15 cellular contexts compared by ENCODE assay signal in genomic region chr2:94895273-94895672, GRCh38. TPM values are rescaled to one million over a fixed set of nuclear protein-coding genes. Genes with fewer than 3 reads are reported as not detected.
DNase-seq lines count a peak whose midpoint lies in the region; TF ChIP-seq lines count a peak whose summit lies in the region.
"Not testable (repeated sequence)": the region's sequence is repeated elsewhere in the genome, so short reads cannot be mapped to it uniquely, and the experiment has no call there.
"Had no signal": no experiment of that assay in that cellular context is flagged by ENCODE, and none has a peak within 500 bp of the region (broad histone marks: within the 10 kb centered on the region; RNA-seq: fewer than 3 reads in every experiment).

No MANE protein-coding gene starts in this region.

- not testable (repeated sequence) for H3K27me3 Mint-ChIP-seq in HFFc6 (ENCODE audit: insufficient read depth); MCF 10A (ENCODE audit: insufficient read depth, unreplicated experiment)

- not testable (repeated sequence) for H3K79me2 ChIP-seq in GM23248 (ENCODE audit: insufficient read depth); PC-9 (ENCODE audit: low read depth)

- not testable (repeated sequence) for H3K36me3 Mint-ChIP-seq in HFFc6 (ENCODE audit: low read depth); MCF 10A (ENCODE audit: insufficient read depth, unreplicated experiment)

- H4K20me1 ChIP-seq in GM23248 (ENCODE audit: insufficient read depth); PC-9 (ENCODE audit: insufficient read depth): not testable (repeated sequence)

- H3K4me1 Mint-ChIP-seq in HFFc6 (ENCODE audit: low read depth) = not testable (repeated sequence)
- H3K4me1 Mint-ChIP-seq in MCF 10A (ENCODE audit: insufficient read depth, unreplicated experiment) = peaks cover 16% of the 10 kb centered on the region

- not testable (repeated sequence) for BruUV-seq in PC-9 (replicated peaks; lab: Mats Ljungman, UMichigan); MCF 10A (replicated peaks; lab: Mats Ljungman, UMichigan)

- POLR2A ChIA-PET in PC-9 (lab: Charles Lee; ENCODE audit: unreplicated experiment); MCF 10A (lab: Yijun Ruan, JAX): not testable (repeated sequence)

- in situ Hi-C loops in GM23248 (cut with MboI) = not testable (repeated sequence)

- H3K27ac ChIP-seq in GM23248 = not testable (repeated sequence)
- H3K27ac ChIP-seq in PC-9 = 0 out of 2 replicates have a peak overlapping the region, but pooled peaks have one; percentile 35

- not testable (repeated sequence) for H3K27ac Mint-ChIP-seq in HFFc6; MCF 10A (ENCODE audit: low read depth, unreplicated experiment)

- H3K4me3 ChIP-seq in GM23248; PC-9; epithelial cell of esophagus (ENCODE audit: low read length): not testable (repeated sequence)

- WGBS in GM23248 (ENCODE audit: low coverage in 1 of 2, low lambda C conversion rate in 2 of 2, missing lambda C conversion rate in 2 of 2), 2 experiments = 27 to 31% methylated on average over 7 of the region's 7 CpGs

- not testable (repeated sequence) for H3K9me3 ChIP-seq in GM23248 (ENCODE audit: low read depth); PC-9 (ENCODE audit: insufficient read depth, low read depth)

- H3F3A ChIP-seq in GM23248 (ENCODE audit: insufficient read depth); PC-9 (ENCODE audit: insufficient read depth, low read depth): not testable (repeated sequence)

- not testable (repeated sequence) for H3K4me1 ChIP-seq in GM23248 (ENCODE audit: insufficient read depth)
- peaks cover 12% of the 10 kb centered on the region; the same call in 1 of the 2 replicates for H3K4me1 ChIP-seq in PC-9 (replicated peaks; ENCODE audit: insufficient read depth)

- not testable (repeated sequence) for H3K9ac ChIP-seq in GM23248

- not testable (repeated sequence) for H2AFZ ChIP-seq in GM23248, PC-9

- H3K4me2 ChIP-seq in GM23248 (ENCODE audit: unreplicated experiment) = not testable (repeated sequence)
- H3K4me2 ChIP-seq in PC-9 = peak overlapping the region; percentile 48

- not testable (repeated sequence) for H3K9me2 ChIP-seq in GM23248 (ENCODE audit: insufficient read depth); PC-9 (ENCODE audit: insufficient read depth)

- DNase-seq in EH (ENCODE audit: low read depth) (peak; percentile 6), GM23248 (peak; percentile 18), HFFc6 (peak; percentile 2), PC-9 (peak in 1 of 2 experiments; percentile 84), MCF 10A (ENCODE audit: unreplicated experiment) (peak; percentile 16), epithelial cell of esophagus (ENCODE audit: low read depth) (peak; percentile 31), foreskin melanocyte (peak; percentile 32)

- intact Hi-C loops in PC-9 (cut with micrococcal nuclease; ENCODE audit: unreplicated experiment); MCF 10A (cut with micrococcal nuclease): not testable (repeated sequence)

- H3K4me3 Mint-ChIP-seq in HFFc6; MCF 10A (ENCODE audit: unreplicated experiment): not testable (repeated sequence)

- CTCF ChIA-PET in PC-9 (lab: Charles Lee); MCF 10A (lab: Yijun Ruan, JAX): not testable (repeated sequence)

- peaks cover 16% of the 10 kb centered on the region for H3K27me3 ChIP-seq in GM23248 (replicated peaks; ENCODE audit: insufficient read depth)
- H3K27me3 ChIP-seq in PC-9 (ENCODE audit: insufficient read depth, low read depth) = not testable (repeated sequence)

- H3K9me3 Mint-ChIP-seq in HFFc6; MCF 10A (ENCODE audit: unreplicated experiment): not testable (repeated sequence)

- not testable (repeated sequence) for TF ChIP-seq CTCF in HFFc6 (IDR thresholded peaks at IDR 0.05); PC-9 (conservative IDR thresholded peaks at IDR 0.05); MCF 10A (IDR thresholded peaks at IDR 0.05; ENCODE audit: unreplicated experiment); epithelial cell of esophagus (IDR thresholded peaks at IDR 0.05; ENCODE audit: insufficient read depth, low read depth, low read length, missing control alignments)

- not testable (repeated sequence) for H3K36me3 ChIP-seq in GM23248 (ENCODE audit: low read depth); PC-9 (ENCODE audit: low read depth)

RNA-seq across cellular contexts. Expression of gene TEKT4, which starts 24.0 kb away (rescaled TPM):
- not detected in 2 replicates for total RNA-seq in GM23248 (2014; rRNA removed; shearing (Covaris generic))
- polyA plus RNA-seq in GM23248 (2016; fragmentation: Nextera tagmentation; extraction: Ambion mirVana) = not detected in 2 replicates
- total RNA-seq in HFFc6 (2021; fragmentation: NEBNext Ultra II Directional; extraction: Animal tissue kit (Norgen Biotek cat#: 25700)) = not detected
- 0.15 TPM in 1 of 2 replicates, not detected in the other for total RNA-seq in PC-9 (2021)
- not detected in 2 replicates for total RNA-seq in MCF 10A (2022)
- total RNA-seq: CD4-positive, alpha-beta T cell; CD8-positive, alpha-beta memory T cell; Daoy; G401; H1; H9 had no signal
- polyA plus RNA-seq: A549; CD14-positive monocyte; CD8-positive, alpha-beta memory T cell; H1 had no signal
